ENCODE assay signal across 17 cellular contexts in the genomic region with DNA sequence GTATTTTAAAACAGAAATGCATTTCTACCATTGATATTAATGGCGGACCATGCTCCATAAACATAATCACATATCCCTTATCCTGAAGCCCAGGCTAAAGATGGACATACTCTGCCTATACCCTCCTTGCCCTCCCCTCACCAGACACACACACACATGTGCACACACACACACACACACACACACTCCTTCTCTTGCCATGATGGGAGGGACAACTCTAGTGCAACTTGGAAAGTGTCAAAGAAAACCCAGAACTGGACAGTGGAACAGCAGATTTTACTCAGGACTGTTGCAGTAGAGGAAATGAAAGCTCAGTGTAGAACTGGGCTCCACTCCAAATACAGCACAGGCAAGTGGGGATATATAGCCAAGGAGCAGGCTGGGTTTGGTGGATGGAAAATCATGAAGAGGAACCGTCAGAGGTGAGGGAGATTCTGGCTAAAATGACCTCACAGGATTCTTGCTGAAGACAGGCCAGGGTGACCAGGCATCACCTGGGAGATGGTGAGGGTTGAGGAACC. TPM values are rescaled to one million over a fixed set of nuclear protein-coding genes. Genes with fewer than 3 reads are reported as not detected.
DNase-seq lines count a peak whose midpoint lies in the region; ATAC-seq, FAIRE-seq and TF ChIP-seq lines count a peak whose summit lies in the region.
"Had no signal": no experiment of that assay in that cellular context is flagged by ENCODE, and none has a peak within 500 bp of the region (broad histone marks: within the 10 kb centered on the region; RNA-seq: fewer than 3 reads in every experiment).

No MANE protein-coding gene starts in this region.

- no peak for FAIRE-seq in kidney (lab: Jason Lieb, UNC)
- FAIRE-seq: colon, keratinocyte, small intestine had no signal

- H3K4me3 ChIP-seq in choroid plexus epithelial cell (ENCODE audit: low read depth, low read length) (no peak overlapping the region), kidney (ENCODE audit: low read length in 2 of 2) (peak overlapping the region; percentile 53 to 60), suprapubic skin (no peak overlapping the region), GM23338 (no peak overlapping the region)

- TF ChIP-seq POLR2A in suprapubic skin (IDR thresholded peaks at IDR 0.05), result no peak

- no peaks in the 10 kb centered on the region for H3K9me3 Mint-ChIP-seq in GM23338
- H3K9me3 Mint-ChIP-seq: natural killer cell treated with Interleukin-12 subunit alpha and Interleukin-12 subunit beta and Interleukin-15 and Interleukin-18, amount 100 ng/mL, for 72 hours had no signal

- H3K4me1 ChIP-seq in kidney (ENCODE audit: control insufficient read depth in 1 of 2, insufficient read depth in 1 of 2, low read depth in 1 of 2, low read length in 2 of 2) (peaks cover 21 to 22% of the 10 kb centered on the region in 2 donors), suprapubic skin (peaks cover 34% of the 10 kb centered on the region), GM23338 (ENCODE audit: insufficient read depth) (peaks cover 14% of the 10 kb centered on the region)

- H3K9ac ChIP-seq in kidney (ENCODE audit: low read length in 2 of 2), result peak overlapping the region in 1 of 2 donors; percentile 41

- 67% methylated on average over 2 of the region's 2 CpGs for WGBS in suprapubic skin

- no peak overlapping the region for H3K4me2 ChIP-seq in GM23338

- H3K9me3 ChIP-seq in kidney (ENCODE audit: control insufficient read depth in 1 of 2, low read length in 2 of 2) (no peaks in the 10 kb centered on the region), suprapubic skin (no peaks in the 10 kb centered on the region)

- no peak overlapping the region for H3K4me3 Mint-ChIP-seq in GM23338
- H3K4me3 Mint-ChIP-seq: natural killer cell treated with Interleukin-12 subunit alpha and Interleukin-12 subunit beta and Interleukin-15 and Interleukin-18, amount 100 ng/mL, for 72 hours had no signal

- no peak for TF ChIP-seq CTCF in choroid plexus epithelial cell (conservative IDR thresholded peaks at IDR 0.05; ENCODE audit: low read depth, low read length)
- TF ChIP-seq CTCF in kidney (IDR thresholded peaks at IDR 0.05; ENCODE audit: borderline replicate concordance, extremely low read depth, insufficient read depth), result no peak
- TF ChIP-seq CTCF in suprapubic skin (IDR thresholded peaks at IDR 0.05), result no peak
- no peak for TF ChIP-seq CTCF in GM23338 (conservative IDR thresholded peaks at IDR 0.05; ENCODE audit: low read depth in 2 of 2)

- intact Hi-C loops in kidney (cut with DNase I), result no loop called here

- H3K27ac Mint-ChIP-seq in GM23338, result no peak overlapping the region
- H3K27ac Mint-ChIP-seq: natural killer cell treated with Interleukin-12 subunit alpha and Interleukin-12 subunit beta and Interleukin-15 and Interleukin-18, amount 100 ng/mL, for 72 hours had no signal

- H3F3A ChIP-seq in GM23338 (replicated peaks; ENCODE audit: low read depth), result no peaks in the 10 kb centered on the region

- H2AFZ ChIP-seq in GM23338, result no peak overlapping the region

- no peaks in the 10 kb centered on the region for H3K9me2 ChIP-seq in GM23338 (ENCODE audit: insufficient read depth)

- H3K27me3 ChIP-seq in suprapubic skin, result no peaks in the 10 kb centered on the region
- H3K27me3 ChIP-seq in GM23338 (ENCODE audit: insufficient read depth), result no peaks in the 10 kb centered on the region
- H3K27me3 ChIP-seq: foreskin keratinocyte had no signal

- no peaks in the 10 kb centered on the region for H4K20me1 ChIP-seq in GM23338 (replicated peaks; ENCODE audit: insufficient read depth)

- no peak for TF ChIP-seq EP300 in suprapubic skin (IDR thresholded peaks at IDR 0.05)

- H3K79me2 ChIP-seq in GM23338 (replicated peaks; ENCODE audit: insufficient read depth), result no peaks in the 10 kb centered on the region

- H3K36me3 ChIP-seq in kidney (ENCODE audit: control insufficient read depth in 1 of 2, insufficient read depth in 2 of 2, low read length in 2 of 2) (no peaks in the 10 kb centered on the region), suprapubic skin (peaks cover 3% of the 10 kb centered on the region), GM23338 (ENCODE audit: insufficient read depth) (no peaks in the 10 kb centered on the region)

- DNase-seq in DMS 273 (lab: John Stamatoyannopoulos, UW; ENCODE audit: unreplicated experiment) (peak; percentile 34), DMS 273 treated with DMSO at 0.1 percent for 48 hours (lab: John Stamatoyannopoulos, UW) (no peak), choroid plexus epithelial cell (ENCODE audit: low read depth) (peak; percentile 81), kidney (no peak), suprapubic skin (ENCODE audit: low spot score in 2 of 2) (no peak), glomerular visceral epithelial cell (ENCODE audit: extremely low spot score) (no peak), GM23338 (ENCODE audit: low spot score) (no peak)
- DNase-seq: activated naive CD4-positive, alpha-beta T cell treated with anti-CD3 and anti-CD28 coated beads, Interleukin-2, amount 50 U/mL, for 16 hours; foreskin keratinocyte; NCI-H1694 treated with DMSO at 0.1 percent for 48 hours; NK-92 treated with Interleukin-12 subunit alpha and Interleukin-12 subunit beta, amount 100 ng/mL, for 24 hours; small intestine had no signal

- H3K27ac ChIP-seq in kidney (ENCODE audit: low read depth in 2 of 2, low read length in 2 of 2), result peak overlapping the region in 1 of 2 donors; percentile 19
- H3K27ac ChIP-seq in suprapubic skin, result peak overlapping the region; percentile 66
- no peak overlapping the region for H3K27ac ChIP-seq in GM23338 (ENCODE audit: low read depth)
- H3K27ac ChIP-seq: 22Rv1, foreskin keratinocyte had no signal

- H3K27me3 Mint-ChIP-seq in GM23338 (ENCODE audit: insufficient read depth, low read depth, poor library complexity), result no peaks in the 10 kb centered on the region

- no peaks in the 10 kb centered on the region for H3K36me3 Mint-ChIP-seq in GM23338 (ENCODE audit: low read depth)
- H3K36me3 Mint-ChIP-seq: natural killer cell treated with Interleukin-12 subunit alpha and Interleukin-12 subunit beta and Interleukin-15 and Interleukin-18, amount 100 ng/mL, for 72 hours had no signal

- peaks cover 22% of the 10 kb centered on the region for H3K4me1 Mint-ChIP-seq in GM23338

- no peak for ATAC-seq in GM18870 (IDR thresholded peaks at IDR 0.05; ENCODE audit: unreplicated experiment)
- ATAC-seq in GM23338, result no peak
- ATAC-seq: foreskin keratinocyte; natural killer cell treated with Interleukin-12 subunit alpha and Interleukin-12 subunit beta and Interleukin-15 and Interleukin-18, amount 100 ng/mL, for 72 hours had no signal

TF ChIP-seq in GM23338, 12 proteins besides CTCF, POLR2A, EP300 and RAD21 (continues in another document):
- TF ChIP-seq EZH2phosphoT487 (IDR thresholded peaks at IDR 0.05; ENCODE audit: unreplicated experiment) (no peak), ZNF114 (CRISPR knock-in tag; IDR thresholded peaks at IDR 0.05) (no peak), EZH2 (IDR thresholded peaks at IDR 0.05; ENCODE audit: low read depth, unreplicated experiment) (no peak)

RNA-seq across cellular contexts. Expression of a gene that starts 40.8 kb away (rescaled TPM):
- total RNA-seq in kidney (14.7 TPM), suprapubic skin (100 to 1,000 TPM in 1 of 4 donors, 10 to 100 TPM in 3; 74.6 to 100 (median 78.5) TPM)
- polyA plus RNA-seq in kidney (ENCODE audit: insufficient read depth, low read depth, low replicate concordance) (10.1 TPM), GM23338 (2016; fragmentation: Nextera tagmentation; extraction: Ambion mirVana) (0.21 and 0.24 TPM in 2 replicates)
- total RNA-seq in GM23338 (2014; rRNA removed; shearing (Covaris generic)), result 0.35 and 0.93 TPM in 2 replicates

Comparison
In these comparisons a context has a peak if more than half of its experiments do, and no peak if none do; other contexts are left out.
1. DNase-seq: peak in DMS 273 (single experiment) and choroid plexus epithelial cell (single experiment); none in DMS 273 treated with DMSO at 0.1 percent for 48 hours (single experiment), kidney (single experiment), suprapubic skin (0 of 2), glomerular visceral epithelial cell (single experiment) and GM23338 (single experiment).
2. H3K4me3 ChIP-seq: peak in kidney (2 of 2); none in choroid plexus epithelial cell (single experiment), suprapubic skin (single experiment) and GM23338 (single experiment).